In genomic region chr11:65477271-65478029, GRCh38 we compare ENCODE assay signal across 8 cellular contexts. TPM values are rescaled to one million over a fixed set of nuclear protein-coding genes. Genes with fewer than 3 reads are reported as not detected.
DNase-seq lines count a peak whose midpoint lies in the region; ATAC-seq, FAIRE-seq and TF ChIP-seq lines count a peak whose summit lies in the region.

No MANE protein-coding gene starts in this region.

- peaks cover 78% of the 10 kb centered on the region for H3K4me1 ChIP-seq in left ventricle myocardium inferior
- H3K4me1 ChIP-seq in psoas muscle = peaks cover 64% of the 10 kb centered on the region

- H3K36me3 ChIP-seq in left ventricle myocardium inferior (no peaks in the 10 kb centered on the region), psoas muscle (ENCODE audit: insufficient read depth in 1 of 2, low read depth in 1 of 2) (no peaks in the 10 kb centered on the region)

- ATAC-seq in HG02840 (IDR thresholded peaks at IDR 0.05; ENCODE audit: low FRiP score, unreplicated experiment) = peak; percentile 78
- ATAC-seq in psoas muscle = peak; percentile 76 to 83 (median 80)

- peak; percentile 82; the same call in 1 of the 2 replicates for TF ChIP-seq POLR2A in GM12891 (IDR thresholded peaks at IDR 0.05; ENCODE audit: low read depth, low read length)

- TF ChIP-seq CTCF in left ventricle myocardium inferior (IDR thresholded peaks at IDR 0.05; ENCODE audit: borderline replicate concordance) (no peak), psoas muscle (IDR thresholded peaks at IDR 0.05) (no peak)

- intact Hi-C loops in left ventricle myocardium inferior (cut with micrococcal nuclease) (no loop called here), psoas muscle (cut with DNase I) (loop anchor here in 1 of 2 donors (2.0 kb wide), 1 partner anchor 23 kb away; no protein-coding TSS in a partner anchor)

- no peaks in the 10 kb centered on the region for H3K27me3 ChIP-seq in left ventricle myocardium inferior (ENCODE audit: low read depth)
- H3K27me3 ChIP-seq in psoas muscle (ENCODE audit: insufficient read depth in 3 of 3, low read length in 2 of 3) = no peaks in the 10 kb centered on the region

- 0 to 1% (median 0%) methylated on average over 30 to 53 of the region's 53 CpGs for WGBS in psoas muscle, 3 donors

- peak; percentile 95 for FAIRE-seq in GM12891 (lab: Jason Lieb, UNC)
- FAIRE-seq in urothelium cell line (lab: Jason Lieb, UNC) = no peak

- H3K4me3 ChIP-seq in left ventricle myocardium inferior = peak overlapping the region; percentile 79
- H3K4me3 ChIP-seq in psoas muscle = peak overlapping the region; percentile 77

- H3K27ac ChIP-seq in left ventricle myocardium inferior (replicated peaks) (peak overlapping the region; percentile 99), psoas muscle (peak overlapping the region; percentile 99)

- peak; percentile 91 for DNase-seq in GM12891 (ENCODE audit: insufficient read length, low spot score)
- DNase-seq in NCI-H146 treated with DMSO at 0.1 percent for 48 hours (lab: John Stamatoyannopoulos, UW; ENCODE audit: unreplicated experiment) = peak; percentile 89
- DNase-seq in T-helper 1 cell = peak; percentile 79 to 91 (median 84)
- DNase-seq in amniotic epithelial cell (ENCODE audit: low read depth) = peak; percentile 88
- DNase-seq in left ventricle myocardium inferior = peak; percentile 97
- DNase-seq in psoas muscle = peak; percentile 98 to 99
- peak; percentile 96 for DNase-seq in urothelium cell line (ENCODE audit: low spot score)

- H3K9me3 ChIP-seq in left ventricle myocardium inferior (replicated peaks) (no peaks in the 10 kb centered on the region), psoas muscle (no peaks in the 10 kb centered on the region)

TF ChIP-seq in GM12891, 5 proteins besides CTCF, POLR2A, EP300 and RAD21:
- TF ChIP-seq POLR2AphosphoS5 (IDR thresholded peaks at IDR 0.05; ENCODE audit: low read depth, low read length) = peak; percentile 91
- no peak; the same call in 1 of the 2 replicates for TF ChIP-seq SPI1 (IDR thresholded peaks at IDR 0.05; ENCODE audit: low read depth, low read length)
- TF ChIP-seq TAF1 (IDR thresholded peaks at IDR 0.05; ENCODE audit: low read depth, low read length) = peak; percentile 61
- TF ChIP-seq PAX5 (IDR thresholded peaks at IDR 0.05; ENCODE audit: insufficient read depth, low read length, severe bottlenecking) = no peak
- peak; percentile 71; the same call in 1 of the 2 replicates for TF ChIP-seq POU2F2 (IDR thresholded peaks at IDR 0.05; ENCODE audit: low read depth, low read length)

RNA-seq across cellular contexts. Expression of gene MALAT1, which starts 21.4 kb away (rescaled TPM):
- polyA plus RNA-seq in GM12891 (2012; ENCODE audit: low read depth, missing spikeins) = 839 TPM
- total RNA-seq in left ventricle myocardium inferior (6,576 TPM), psoas muscle (over 10,000 TPM in 1 of 4 donors, 1,000 to 10,000 TPM in 3; 3,071 to 11,376 (median 4,986) TPM)
- polyA plus RNA-seq in psoas muscle = 100 to 1,000 TPM; 102 to 846 (median 299) TPM

RNA-seq across cellular contexts. Expression of gene SCYL1, which starts 47.4 kb away (rescaled TPM):
- 33.4 TPM for polyA plus RNA-seq in GM12891 (2012; ENCODE audit: low read depth, missing spikeins)
- 60.2 TPM for total RNA-seq in left ventricle myocardium inferior
- 100 to 1,000 TPM in 1 of 4 donors, 10 to 100 TPM in 3; 77.8 to 106 (median 92.6) TPM for total RNA-seq in psoas muscle
- polyA plus RNA-seq in psoas muscle = 10 to 100 TPM; 66.9 to 87.4 (median 79.4) TPM

RNA-seq across cellular contexts. Expression of gene NEAT1, which starts 54.9 kb away (rescaled TPM):
- polyA plus RNA-seq in GM12891 (2012; ENCODE audit: low read depth, missing spikeins) = 373 TPM
- total RNA-seq in left ventricle myocardium inferior (405 TPM), psoas muscle (1,000 to 10,000 TPM in 1 of 4 donors, 100 to 1,000 TPM in 3; 517 to 1,759 (median 646) TPM)
- polyA plus RNA-seq in psoas muscle = 100 to 1,000 TPM; 474 to 758 (median 716) TPM

Comparison
In these comparisons a context has a peak if more than half of its experiments do, and no peak if none do; other contexts are left out.
1. Peak in every context shown above with its lines: DNase-seq, ATAC-seq, H3K4me3 ChIP-seq and H3K27ac ChIP-seq.